Comparison of ENCODE assay signal across 8 cellular contexts in the genomic region with DNA sequence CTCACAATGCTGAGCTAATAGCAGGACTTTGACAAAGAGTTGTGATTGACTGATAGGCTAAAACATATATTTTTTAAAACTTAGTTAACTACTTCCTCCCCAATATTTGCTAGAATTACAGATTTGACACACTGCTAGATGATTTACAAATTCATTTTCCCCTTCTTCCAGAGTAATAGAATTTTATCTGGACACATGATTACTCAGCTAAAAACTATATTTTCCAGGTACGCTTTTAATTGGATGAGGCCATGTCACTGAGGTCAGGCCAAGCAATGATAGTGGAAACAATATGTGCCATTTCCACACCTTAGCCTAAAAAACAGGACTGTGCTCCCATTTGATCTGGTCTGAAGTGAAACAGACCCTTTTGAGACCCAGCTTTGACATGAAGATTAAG.
"Had no signal": no experiment of that assay in that cellular context is flagged by ENCODE, and none has a peak within 500 bp of the region (broad histone marks: within the 10 kb centered on the region; RNA-seq: fewer than 3 reads in every experiment).

No MANE protein-coding gene starts in this region.

- DNase-seq: GDM1, GF-D8 had no signal

- FAIRE-seq: G401.6, GM12878, GM12891, GM12892, GM18507, GM19239 had no signal

- H3K4me3 ChIP-seq: GM12878 had no signal

- ATAC-seq: GM12878 had no signal
